ENCODE assay signal across 25 cellular contexts in the genomic region with DNA sequence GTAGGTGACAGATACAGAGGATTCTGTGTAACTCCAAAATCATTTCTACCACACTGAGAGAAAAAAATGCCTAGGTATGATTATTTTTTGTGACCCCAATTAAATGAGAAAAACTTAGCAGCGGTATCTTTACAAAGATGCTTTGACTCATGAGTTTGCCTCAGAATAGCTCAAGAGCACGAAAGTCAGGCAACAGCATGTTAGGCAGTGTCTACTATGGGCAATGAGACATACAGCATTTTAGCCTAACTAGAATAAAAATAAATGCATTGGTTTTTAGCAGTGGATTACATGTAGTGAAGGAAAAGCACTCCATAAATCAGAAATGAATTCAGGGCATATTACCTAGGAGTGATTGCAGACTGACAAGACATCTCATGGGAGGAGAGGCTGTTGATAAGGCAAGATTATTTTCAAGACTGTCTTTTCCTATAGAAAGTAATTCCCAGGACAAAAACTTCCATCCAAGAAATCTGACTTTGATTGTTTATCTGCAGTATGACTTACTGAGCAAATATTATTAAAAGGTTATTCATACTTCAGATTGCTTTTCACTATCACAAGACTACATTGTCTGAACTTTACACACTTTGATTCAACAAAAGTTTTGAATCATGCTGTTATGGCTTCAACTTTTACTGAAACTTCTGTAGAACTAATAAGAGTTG. TPM values are rescaled to one million over a fixed set of nuclear protein-coding genes. Genes with fewer than 3 reads are reported as not detected.
A peak's percentile ranks its signal among the peaks of the same experiment; 100 is the strongest.
DNase-seq lines count a peak whose midpoint lies in the region; ATAC-seq, FAIRE-seq and TF ChIP-seq lines count a peak whose summit lies in the region.
"Had no signal": no experiment of that assay in that cellular context is flagged by ENCODE, and none has a peak within 500 bp of the region (broad histone marks: within the 10 kb centered on the region; RNA-seq: fewer than 3 reads in every experiment).

No MANE protein-coding gene starts in this region.

- POLR2A ChIA-PET in A549 (lab: Yijun Ruan, JAX): no interaction called here

- DNase-seq in A549 (ENCODE audit: low read depth in 1 of 2, low spot score in 1 of 2): peak in 1 of 2 experiments; percentile 20
- peak; percentile 54 for DNase-seq in NCI-H226
- peak; percentile 27 to 61 for DNase-seq in cardiac fibroblast (ENCODE audit: low read depth in 2 of 2)
- no peak for DNase-seq in keratinocyte (ENCODE audit: low read depth, low spot score)
- DNase-seq in cerebellar cortex (ENCODE audit: low spot score): no peak
- no peak for DNase-seq in effector memory CD8-positive, alpha-beta T cell
- no peak for DNase-seq in KBM-7
- DNase-seq: activated CD4-positive, alpha-beta T cell treated with anti-CD3 and anti-CD28 coated beads, Interleukin-2, amount 10 ng/mL, durations not matched to agents 7 days and 5 days; activated naive CD4-positive, alpha-beta T cell treated with Interleukin-2 at 50 U/mL for 16 hours; activated T-cell treated with anti-CD3 and anti-CD28 coated beads, Interleukin-2, amount 50 U/mL, for 72 hours; BE2C; erythroblast; gastrocnemius medialis; hippocampal formation; NCI-H1048; NCI-H187; NCI-H526; stimulated activated CD4-positive, alpha-beta T cell treated with anti-CD3 and anti-CD28 coated beads, Interleukin-15, amount 100 ng/mL, for 24 hours; trophoblast cell had no signal

- H3K27me3 ChIP-seq in keratinocyte (ENCODE audit: control insufficient read depth, extremely low read depth, insufficient read depth, low read length): no peaks in the 10 kb centered on the region
- H3K27me3 ChIP-seq: BE2C, gastrocnemius medialis had no signal

- CTCF ChIA-PET in A549 (lab: Yijun Ruan, JAX): no interaction called here

- H4K20me1 ChIP-seq in keratinocyte (ENCODE audit: control insufficient read depth, extremely low read depth, insufficient read depth, low read length): no peaks in the 10 kb centered on the region

- FAIRE-seq in A549 (lab: Jason Lieb, UNC): no peak
- FAIRE-seq in keratinocyte (lab: Jason Lieb, UNC): peak; percentile 53

- no peak overlapping the region for H3K9ac ChIP-seq in keratinocyte (ENCODE audit: control insufficient read depth, extremely low read depth, insufficient read depth, low read length)

- H3K27ac Mint-ChIP-seq in effector memory CD8-positive, alpha-beta T cell: no peak overlapping the region
- H3K27ac Mint-ChIP-seq: activated CD4-positive, alpha-beta T cell treated with anti-CD3 and anti-CD28 coated beads, Interleukin-2, amount 10 ng/mL, durations not matched to agents 7 days and 5 days; activated T-cell treated with anti-CD3 and anti-CD28 coated beads, Interleukin-2, amount 50 U/mL, for 72 hours; progenitor cell of endocrine pancreas had no signal

- dilution Hi-C loops in keratinocyte (cut with MboI; ENCODE audit: extremely low pct_ligation_motif_present, low sequenced_read_pairs): no loop called here

- no peaks in the 10 kb centered on the region for H3K27me3 Mint-ChIP-seq in effector memory CD8-positive, alpha-beta T cell
- H3K27me3 Mint-ChIP-seq: activated CD4-positive, alpha-beta T cell treated with anti-CD3 and anti-CD28 coated beads, Interleukin-2, amount 10 ng/mL, durations not matched to agents 7 days and 5 days; central memory CD8-positive, alpha-beta T cell; progenitor cell of endocrine pancreas had no signal

- H3K27ac ChIP-seq in A549: peak overlapping the region; percentile 55 to 74; a peak in 5 of 6 replicates
- H3K27ac ChIP-seq in keratinocyte (ENCODE audit: control insufficient read depth, insufficient read depth, low read length): no peak overlapping the region
- H3K27ac ChIP-seq: gastrocnemius medialis, RWPE1 had no signal

- H3K4me1 ChIP-seq in A549 (peaks cover 46% of the 10 kb centered on the region), keratinocyte (ENCODE audit: control insufficient read depth, extremely low read depth, insufficient read depth, low read length) (peaks cover 19% of the 10 kb centered on the region)
- H3K4me1 ChIP-seq: BE2C, gastrocnemius medialis had no signal

- 3% methylated on average over 2 of the region's 2 CpGs for WGBS in A549 (ENCODE audit: missing lambda C conversion rate)

- H3K36me3 Mint-ChIP-seq in effector memory CD8-positive, alpha-beta T cell (ENCODE audit: insufficient read depth): no peaks in the 10 kb centered on the region

- H3K4me3 Mint-ChIP-seq in effector memory CD8-positive, alpha-beta T cell: no peak overlapping the region
- H3K4me3 Mint-ChIP-seq: activated CD4-positive, alpha-beta T cell treated with anti-CD3 and anti-CD28 coated beads, Interleukin-2, amount 10 ng/mL, durations not matched to agents 7 days and 5 days; activated T-cell treated with anti-CD3 and anti-CD28 coated beads, Interleukin-2, amount 50 U/mL, for 72 hours; central memory CD8-positive, alpha-beta T cell; neural crest cell had no signal

- no peaks in the 10 kb centered on the region for H3K79me2 ChIP-seq in keratinocyte (ENCODE audit: control insufficient read depth, insufficient read depth, low read length)

- peak; percentile 70 to 72 for ATAC-seq in A549
- ATAC-seq in effector memory CD8-positive, alpha-beta T cell (replicated peaks): no peak
- no peak for ATAC-seq in GM19455 (IDR thresholded peaks at IDR 0.05; ENCODE audit: unreplicated experiment)
- ATAC-seq: activated T-cell treated with anti-CD3 and anti-CD28 coated beads, Interleukin-2, amount 50 U/mL, for 72 hours; gastrocnemius medialis; sciatic nerve had no signal

- in situ Hi-C loops in KBM-7 (cut with MboI; ENCODE audit: low pct_unique_long_range_greater_than_20kb, low sequenced_read_pairs): no loop called here

- H3K9me1 ChIP-seq in keratinocyte (ENCODE audit: control insufficient read depth, extremely low read depth, insufficient read depth, low read length): no peaks in the 10 kb centered on the region

- H3K9me3 ChIP-seq in A549: no peaks in the 10 kb centered on the region
- no peaks in the 10 kb centered on the region for H3K9me3 ChIP-seq in keratinocyte (ENCODE audit: control insufficient read depth, low read depth, low read length)
- H3K9me3 ChIP-seq: BE2C, gastrocnemius medialis had no signal

- H3K9me3 Mint-ChIP-seq in effector memory CD8-positive, alpha-beta T cell: no peaks in the 10 kb centered on the region
- H3K9me3 Mint-ChIP-seq: activated CD4-positive, alpha-beta T cell treated with anti-CD3 and anti-CD28 coated beads, Interleukin-2, amount 10 ng/mL, durations not matched to agents 7 days and 5 days; central memory CD8-positive, alpha-beta T cell; neural crest cell had no signal

- H3K4me2 ChIP-seq in A549 (peak overlapping the region; percentile 63), keratinocyte (ENCODE audit: control insufficient read depth, extremely low read depth, insufficient read depth, low read depth, low read length) (no peak overlapping the region)

- TF ChIP-seq POLR2A in A549 (IDR thresholded peaks at IDR 0.05; ENCODE audit: low read length): no peak

- no peak overlapping the region for H3K4me3 ChIP-seq in A549
- H3K4me3 ChIP-seq in cardiac fibroblast (replicated peaks in 1 of 2; ENCODE audit: low read depth in 2 of 2, low read length in 2 of 2): no peak overlapping the region
- no peak overlapping the region for H3K4me3 ChIP-seq in keratinocyte (ENCODE audit: control insufficient read depth in 2 of 3, extremely low read depth in 1 of 3, insufficient read depth in 2 of 3, low read depth in 1 of 3, low read length in 3 of 3)
- H3K4me3 ChIP-seq: gastrocnemius medialis had no signal

- H2AFZ ChIP-seq in keratinocyte (ENCODE audit: control insufficient read depth, low read length): no peak overlapping the region

- TF ChIP-seq CTCF in A549 (IDR thresholded peaks at IDR 0.05): no peak
- no peak for TF ChIP-seq CTCF in cardiac fibroblast (IDR thresholded peaks at IDR 0.05; ENCODE audit: low read depth, low read length)
- TF ChIP-seq CTCF in keratinocyte (optimal IDR thresholded peaks at IDR 0.05 in 1 of 3, IDR thresholded peaks at IDR 0.05 in 1 of 3, conservative IDR thresholded peaks at IDR 0.05 in 1 of 3; ENCODE audit: extremely low read depth in 1 of 3, insufficient read depth in 2 of 3, low read length in 3 of 3): no peak

- H3K4me1 Mint-ChIP-seq in effector memory CD8-positive, alpha-beta T cell (ENCODE audit: low read depth in 2 of 2): no peaks in the 10 kb centered on the region
- H3K4me1 Mint-ChIP-seq: activated CD4-positive, alpha-beta T cell treated with anti-CD3 and anti-CD28 coated beads, Interleukin-2, amount 10 ng/mL, durations not matched to agents 7 days and 5 days; central memory CD8-positive, alpha-beta T cell; neural crest cell had no signal

- H3K36me3 ChIP-seq in keratinocyte (ENCODE audit: control insufficient read depth in 2 of 2, extremely low read depth in 1 of 2, insufficient read depth in 2 of 2, low read length in 2 of 2): no peaks in the 10 kb centered on the region
- H3K36me3 ChIP-seq: BE2C, gastrocnemius medialis had no signal

- no peak for TF ChIP-seq RAD21 in A549 (conservative IDR thresholded peaks at IDR 0.05 in 1 of 2, IDR thresholded peaks at IDR 0.05 in 1 of 2)

- TF ChIP-seq EP300 in A549 (IDR thresholded peaks at IDR 0.05): 0 out of 5 replicates have a peak, but pooled peaks of 1 of the 2 experiments have one; percentile 20

TF ChIP-seq in A549, 52 proteins besides CTCF, POLR2A, EP300 and RAD21:
- TF ChIP-seq FOSL2 (IDR thresholded peaks at IDR 0.05): peak; percentile 20; the same call in 1 of the 2 replicates
- 0 out of 2 replicates have a peak, but pooled peaks have one; percentile 5 for TF ChIP-seq FOSL2 (CRISPR knock-in tag; IDR thresholded peaks at IDR 0.05)
- no peak for TF ChIP-seq FOSB (CRISPR knock-in tag; IDR thresholded peaks at IDR 0.05)
- peak; percentile 54; the same call in 1 of the 2 replicates for TF ChIP-seq GATA3 (IDR thresholded peaks at IDR 0.05; ENCODE audit: borderline replicate concordance)
- TF ChIP-seq JUNB (IDR thresholded peaks at IDR 0.05): peak; percentile 72; the same call in 1 of the 2 replicates

RNA-seq across cellular contexts. Expression of a gene that starts 3.6 kb away (rescaled TPM):
- polyA plus RNA-seq in A549 (2011; rRNA removed) (1.7 and 1.8 TPM in 2 replicates), A549 (2017; fragmentation: RNase III; extraction: RNeasy Plus Mini Kit Qiagen cat#74134 plus additional on column Dnase treatment) (2.8 to 4.0 TPM (median 3.1 TPM) in 3 replicates), keratinocyte (0.05 to 0.15 TPM in 2 of 3 replicates, not detected in the other)
- 0.24 and 0.30 TPM in 2 replicates for polyA plus RNA-seq in A549 (2012; cell fraction: cytosol; rRNA removed)
- polyA plus RNA-seq in A549 (2012; cell fraction: nucleus; rRNA removed): 0.16 and 0.27 TPM in 2 replicates
- 0.37 TPM in 1 of 2 replicates, not detected in the other for polyA minus RNA-seq in A549 (2011; rRNA and poly(A)+ RNA removed)
- polyA plus RNA-seq in keratinocyte (2011; ENCODE audit: low read depth): not detected
- polyA plus RNA-seq in keratinocyte (2011; cell fraction: cytosol; rRNA removed): not detected in 2 replicates
- polyA plus RNA-seq in keratinocyte (2011; cell fraction: nucleus; rRNA removed): 0.14 and 0.16 TPM in 2 replicates
- not detected in 2 replicates for polyA plus RNA-seq in keratinocyte (2012; ENCODE audit: low replicate concordance)
- polyA minus RNA-seq in keratinocyte: not detected in 3 replicates
- polyA minus RNA-seq in keratinocyte (2011; cell fraction: cytosol; rRNA and poly(A)+ RNA removed): not detected
- not detected in 2 replicates for polyA minus RNA-seq in keratinocyte (2011; cell fraction: nucleus; rRNA and poly(A)+ RNA removed)

Comparison
In these comparisons a context has a peak if more than half of its experiments do, and no peak if none do; other contexts are left out.
1. ATAC-seq: peak in A549 (2 of 2); none in effector memory CD8-positive, alpha-beta T cell (single experiment) and GM19455 (single experiment).
2. DNase-seq: peak in NCI-H226 (single experiment) and cardiac fibroblast (2 of 2); none in keratinocyte (single experiment), cerebellar cortex (single experiment), effector memory CD8-positive, alpha-beta T cell (0 of 3) and KBM-7 (single experiment).